In the genomic region with DNA sequence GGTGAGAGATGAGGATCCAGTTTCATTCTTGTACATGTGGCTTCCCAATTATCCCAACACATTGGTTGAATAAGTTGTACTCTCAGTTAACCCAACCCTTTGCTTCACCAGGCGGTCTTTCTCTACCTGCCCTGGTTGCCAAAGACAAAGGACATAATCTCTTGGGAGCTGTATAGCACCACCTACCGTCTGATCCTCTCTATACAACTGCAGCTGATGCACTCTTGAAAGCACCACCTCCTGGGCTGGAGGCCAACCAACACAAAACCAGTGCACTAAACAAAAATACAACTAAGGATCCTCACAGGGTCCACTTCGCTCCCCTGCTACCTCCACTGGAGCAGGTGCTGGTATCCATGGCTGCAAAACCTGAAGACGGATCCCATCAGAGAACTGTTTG, we compare ENCODE assay signal across 1 cellular context.
TF ChIP-seq lines count a peak whose summit lies in the region.

No MANE protein-coding gene starts in this region.

TF ChIP-seq in IMR-90, 13 proteins besides CTCF, POLR2A, EP300 and RAD21 (continued from another document):
- no peak for TF ChIP-seq SMC3 (IDR thresholded peaks at IDR 0.05; ENCODE audit: low read depth, low read length)
- TF ChIP-seq, protein P1, sequence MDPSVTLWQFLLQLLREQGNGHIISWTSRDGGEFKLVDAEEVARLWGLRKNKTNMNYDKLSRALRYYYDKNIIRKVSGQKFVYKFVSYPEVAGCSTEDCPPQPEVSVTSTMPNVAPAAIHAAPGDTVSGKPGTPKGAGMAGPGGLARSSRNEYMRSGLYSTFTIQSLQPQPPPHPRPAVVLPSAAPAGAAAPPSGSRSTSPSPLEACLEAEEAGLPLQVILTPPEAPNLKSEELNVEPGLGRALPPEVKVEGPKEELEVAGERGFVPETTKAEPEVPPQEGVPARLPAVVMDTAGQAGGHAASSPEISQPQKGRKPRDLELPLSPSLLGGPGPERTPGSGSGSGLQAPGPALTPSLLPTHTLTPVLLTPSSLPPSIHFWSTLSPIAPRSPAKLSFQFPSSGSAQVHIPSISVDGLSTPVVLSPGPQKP (IDR thresholded peaks at IDR 0.05; ENCODE audit: borderline replicate concordance, low read depth, low read length) = no peak
- TF ChIP-seq RFX5 (IDR thresholded peaks at IDR 0.05; ENCODE audit: low read depth, low read length) = no peak
- no peak for TF ChIP-seq CEBPB (IDR thresholded peaks at IDR 0.05; ENCODE audit: low read depth, low read length)
- no peak for TF ChIP-seq FOS (IDR thresholded peaks at IDR 0.05; ENCODE audit: low read depth, low read length)
- TF ChIP-seq BHLHE40 (IDR thresholded peaks at IDR 0.05; ENCODE audit: low read depth, low read length) = no peak
- TF ChIP-seq RCOR1 (IDR thresholded peaks at IDR 0.05; ENCODE audit: insufficient replicate concordance, low read length) = no peak
- TF ChIP-seq MAZ (IDR thresholded peaks at IDR 0.05; ENCODE audit: borderline replicate concordance, low read depth, low read length) = no peak
- TF ChIP-seq MAFK (IDR thresholded peaks at IDR 0.05; ENCODE audit: low read depth, low read length) = no peak
- TF ChIP-seq, protein P2, sequence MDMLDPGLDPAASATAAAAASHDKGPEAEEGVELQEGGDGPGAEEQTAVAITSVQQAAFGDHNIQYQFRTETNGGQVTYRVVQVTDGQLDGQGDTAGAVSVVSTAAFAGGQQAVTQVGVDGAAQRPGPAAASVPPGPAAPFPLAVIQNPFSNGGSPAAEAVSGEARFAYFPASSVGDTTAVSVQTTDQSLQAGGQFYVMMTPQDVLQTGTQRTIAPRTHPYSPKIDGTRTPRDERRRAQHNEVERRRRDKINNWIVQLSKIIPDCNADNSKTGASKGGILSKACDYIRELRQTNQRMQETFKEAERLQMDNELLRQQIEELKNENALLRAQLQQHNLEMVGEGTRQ (IDR thresholded peaks at IDR 0.05; ENCODE audit: low read depth, low read length) = no peak
